In the genomic region with DNA sequence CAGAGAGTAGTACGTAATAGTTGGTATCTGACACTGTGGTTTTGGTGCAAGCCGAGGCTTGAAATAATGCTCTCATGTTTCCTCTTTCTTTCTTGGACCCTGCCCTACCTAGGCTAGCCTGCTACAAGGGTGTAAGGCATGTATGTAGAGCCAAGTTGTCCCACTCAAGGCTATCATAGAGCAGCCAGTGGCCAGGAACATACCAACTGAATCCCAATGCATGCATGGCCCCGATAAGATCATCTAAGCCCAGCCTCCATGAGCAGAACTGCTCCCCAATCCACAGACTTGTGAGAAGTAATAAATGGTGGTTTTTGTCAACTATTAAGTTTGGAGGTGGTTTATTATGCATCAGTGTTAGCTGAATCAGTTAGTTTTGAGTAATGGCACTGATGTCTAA, we compare ENCODE assay signal across 9 cellular contexts.
"Had no signal": no experiment of that assay in that cellular context is flagged by ENCODE, and none has a peak within 500 bp of the region (broad histone marks: within the 10 kb centered on the region; RNA-seq: fewer than 3 reads in every experiment).

No MANE protein-coding gene starts in this region.

- H3K9me3 Mint-ChIP-seq: H9 had no signal

- H3K4me3 ChIP-seq: GM23248 had no signal

- ATAC-seq: HepG2 had no signal

- H3K4me3 Mint-ChIP-seq: H9, IgD-negative memory B cell had no signal

- H3K27ac ChIP-seq: GM23248, HL-60 had no signal

- DNase-seq: GM23248, H9, HCEC 1CT, KG1 had no signal

- FAIRE-seq: H1, H54, HepG2 had no signal

- H3K36me3 Mint-ChIP-seq: IgD-negative memory B cell had no signal

- H2AFZ ChIP-seq: GM23248 had no signal

- H3K27ac Mint-ChIP-seq: H9, IgD-negative memory B cell had no signal

- H3K4me1 Mint-ChIP-seq: H9, IgD-negative memory B cell had no signal
